Comparison of ENCODE assay signal across 8 cellular contexts in genomic region chr3:10164546-10165393, GRCh38. TPM values are rescaled to one million over a fixed set of nuclear protein-coding genes. Genes with fewer than 3 reads are reported as not detected.
DNase-seq lines count a peak whose midpoint lies in the region; ATAC-seq, FAIRE-seq and TF ChIP-seq lines count a peak whose summit lies in the region.

TSS of gene IRAK2 (plus strand) at chr3:10164919. CDS start at chr3:10164955, 36 bp downstream.

- peaks cover 70% of the 10 kb centered on the region for H3K4me1 ChIP-seq in HepG2 (ENCODE audit: insufficient read depth, low read length)

- TF ChIP-seq POLR2A in HepG2 (IDR thresholded peaks at IDR 0.05; ENCODE audit: insufficient read depth in 1 of 2, low read depth in 2 of 2, low read length in 2 of 2): peak; percentile 78 to 91

- H3K9ac ChIP-seq in HepG2 (ENCODE audit: insufficient read depth, low read depth, low read length): peak within 1 kb of the TSS; percentile 93

- DNase-seq in ELF-1 (ENCODE audit: low read depth, low spot score): peak; percentile 65
- peak; percentile 88 for DNase-seq in activated CD4-positive, alpha-beta T cell treated with anti-CD3 and anti-CD28 coated beads, Interleukin-2, amount 10 ng/mL, durations not matched to agents 24 days and 14 days
- peak in 1 of 2 donors; percentile 71 for DNase-seq in dermis microvascular lymphatic vessel endothelial cell (ENCODE audit: low read depth in 2 of 2)
- DNase-seq in HepG2 (ENCODE audit: low spot score): peak; percentile 35
- peak; percentile 46 to 62 for DNase-seq in stimulated activated CD4-positive, alpha-beta T cell treated with anti-CD3 and anti-CD28 coated beads, Interleukin-2, amount 100 ng/mL, for 48 hours
- DNase-seq in NCI-H1930 (lab: John Stamatoyannopoulos, UW): no peak

- H3K4me1 Mint-ChIP-seq in activated CD4-positive, alpha-beta T cell treated with anti-CD3 and anti-CD28 coated beads, Interleukin-2, amount 10 ng/mL, durations not matched to agents 24 days and 14 days: peaks cover 22% of the 10 kb centered on the region

- peak within 1 kb of the TSS; percentile 81 for H3K4me3 Mint-ChIP-seq in activated CD4-positive, alpha-beta T cell treated with anti-CD3 and anti-CD28 coated beads, Interleukin-2, amount 10 ng/mL, durations not matched to agents 24 days and 14 days

- CTCF ChIA-PET in HepG2 (lab: Yijun Ruan, JAX; ENCODE audit: low intra/inter-chr PET ratio, low total read pairs): interaction anchor here (2.2 kb wide), 1 partner anchor 60 kb away, joined by 8 read pairs; no protein-coding TSS in a partner anchor

- peaks cover 20% of the 10 kb centered on the region for H3K36me3 Mint-ChIP-seq in activated CD4-positive, alpha-beta T cell treated with anti-CD3 and anti-CD28 coated beads, Interleukin-2, amount 10 ng/mL, durations not matched to agents 24 days and 14 days (ENCODE audit: low read depth)

- intact Hi-C loops in activated CD4-positive, alpha-beta T cell treated with anti-CD3 and anti-CD28 coated beads, Interleukin-2, amount 10 ng/mL, durations not matched to agents 24 days and 14 days (cut with micrococcal nuclease): loop anchor here (1.0 to 2.0 kb wide), 3 partner anchors 34 to 84 kb away; partner anchors contain the start of gene TATDN2
- intact Hi-C loops in HepG2 (cut with micrococcal nuclease; ENCODE audit: unreplicated experiment): loop anchor here (1.0 to 5.0 kb wide), 2 partner anchors 38 to 61 kb away; no protein-coding TSS in a partner anchor

- no TSS peak for BruUV-seq in HepG2 (replicated peaks; lab: Mats Ljungman, UMichigan)

- peaks cover 18% of the 10 kb centered on the region for H3K79me2 ChIP-seq in HepG2 (ENCODE audit: insufficient read depth, low read length)

- peak; percentile 80 for TF ChIP-seq CTCF in LNCAP (IDR thresholded peaks at IDR 0.05)
- TF ChIP-seq CTCF in HepG2 (CRISPR knock-in tag; IDR thresholded peaks at IDR 0.05): peak; percentile 72

- no peak; the same call in 1 of the 2 replicates for TF ChIP-seq RAD21 in HepG2 (CRISPR knock-in tag; IDR thresholded peaks at IDR 0.05)

- H3K27ac ChIP-seq in HepG2 (ENCODE audit: extremely low read length, insufficient read depth, low read length): peak within 1 kb of the TSS; percentile 76

- H4K20me1 ChIP-seq in HepG2 (ENCODE audit: insufficient read depth, low read length): no peaks in the 10 kb centered on the region

- H3K9me3 ChIP-seq in HepG2 (ENCODE audit: low read length): no peaks in the 10 kb centered on the region

- H2AFZ ChIP-seq in HepG2 (ENCODE audit: low read length): peak within 1 kb of the TSS; percentile 28

- no peak for FAIRE-seq in HepG2 (lab: Jason Lieb, UNC)

- TF ChIP-seq EP300 in HepG2 (IDR thresholded peaks at IDR 0.05; ENCODE audit: low read depth in 2 of 2, low read length in 2 of 2): peak in 1 of 2 experiments; percentile 18; a peak in 1 of 4 replicates
- no peak for TF ChIP-seq EP300 in HepG2 (CRISPR knock-in tag; IDR thresholded peaks at IDR 0.05; ENCODE audit: borderline replicate concordance)

- 1% methylated on average over 28 of the region's 76 CpGs for WGBS in HepG2 (ENCODE audit: low lambda C conversion rate)

- POLR2A ChIA-PET in HepG2 (lab: Yijun Ruan, JAX): interaction anchor here (0.6 to 3.4 kb wide), 8 partner anchors 21 to 264 kb away, joined by 3 to 38 read pairs (median 3); partner anchors contain the start of gene VHL

- no peaks in the 10 kb centered on the region; a peak in 1 of 5 replicates for H3K27me3 ChIP-seq in HepG2 (ENCODE audit: control insufficient read depth in 1 of 2, insufficient read depth in 2 of 2, low read length in 2 of 2)

- no peaks in the 10 kb centered on the region for H3K27me3 Mint-ChIP-seq in activated CD4-positive, alpha-beta T cell treated with anti-CD3 and anti-CD28 coated beads, Interleukin-2, amount 10 ng/mL, durations not matched to agents 24 days and 14 days

- H3K4me3 ChIP-seq in HepG2 (replicated peaks in 1 of 3; ENCODE audit: insufficient read depth in 1 of 3, low read depth in 2 of 3, low read length in 3 of 3): peak within 1 kb of the TSS; percentile 85 to 95 (median 88)

- in situ Hi-C loops in HepG2 (cut with HindIII; ENCODE audit: extremely low pct_ligation_motif_present, low pct_unique_long_range_greater_than_20kb): loop anchor here (10.0 kb wide), 1 partner anchor 60 kb away; no protein-coding TSS in a partner anchor

- H3K36me3 ChIP-seq in HepG2 (replicated peaks in 1 of 2; ENCODE audit: control insufficient read depth in 1 of 2, insufficient read depth in 2 of 2, low read length in 2 of 2): 0 out of 5 replicates have a peak, but pooled peaks cover 0 to 5% of the 10 kb centered on the region in 2 experiments

- ATAC-seq in GM21723 (IDR thresholded peaks at IDR 0.05; ENCODE audit: unreplicated experiment): peak; percentile 89
- peak; percentile 87 for ATAC-seq in HepG2

- peak within 1 kb of the TSS; percentile 29 for H3K27ac Mint-ChIP-seq in activated CD4-positive, alpha-beta T cell treated with anti-CD3 and anti-CD28 coated beads, Interleukin-2, amount 10 ng/mL, durations not matched to agents 24 days and 14 days

- no peaks in the 10 kb centered on the region for H3K9me3 Mint-ChIP-seq in activated CD4-positive, alpha-beta T cell treated with anti-CD3 and anti-CD28 coated beads, Interleukin-2, amount 10 ng/mL, durations not matched to agents 24 days and 14 days

- H3K4me2 ChIP-seq in HepG2 (ENCODE audit: low read depth, low read length): peak within 1 kb of the TSS; percentile 98

TF ChIP-seq in HepG2, 621 proteins besides CTCF, POLR2A, EP300 and RAD21 (continues in another document):
- TF ChIP-seq RBFOX2 (IDR thresholded peaks at IDR 0.05; ENCODE audit: low read depth, low read length): peak; percentile 93
- peak; percentile 65; the same call in 1 of the 2 replicates for TF ChIP-seq MYPOP (CRISPR knock-in tag; IDR thresholded peaks at IDR 0.05)
- no peak; the same call in 1 of the 2 replicates for TF ChIP-seq ZBTB7B (CRISPR knock-in tag; IDR thresholded peaks at IDR 0.05)
- TF ChIP-seq NR1H2 (CRISPR knock-in tag; IDR thresholded peaks at IDR 0.05; ENCODE audit: borderline replicate concordance, low read depth): peak; percentile 51; the same call in 1 of the 2 replicates
- no peak for TF ChIP-seq GMEB2 (CRISPR knock-in tag; IDR thresholded peaks at IDR 0.05; ENCODE audit: low read depth)
- TF ChIP-seq HES4 (CRISPR knock-in tag; IDR thresholded peaks at IDR 0.05; ENCODE audit: borderline replicate concordance): no peak
- no peak for TF ChIP-seq MIER3 (CRISPR knock-in tag; IDR thresholded peaks at IDR 0.05; ENCODE audit: borderline replicate concordance)
- TF ChIP-seq HIVEP1 (CRISPR knock-in tag; IDR thresholded peaks at IDR 0.05): peak; percentile 72; the same call in 1 of the 2 replicates
- 0 out of 2 replicates have a peak, but pooled peaks have one; percentile 27 for TF ChIP-seq DPF2 (CRISPR knock-in tag; IDR thresholded peaks at IDR 0.05; ENCODE audit: borderline replicate concordance, low read depth)

RNA-seq across cellular contexts. Expression of gene IRAK2, which starts in this region (rescaled TPM):
- 4.5 and 5.1 TPM in 2 replicates for total RNA-seq in activated CD4-positive, alpha-beta T cell treated with anti-CD3 and anti-CD28 coated beads, Interleukin-2, amount 10 ng/mL, durations not matched to agents 24 days and 14 days
- total RNA-seq in dermis microvascular lymphatic vessel endothelial cell (60.3 and 65.1 TPM in 2 replicates), HepG2 (2016; rRNA removed; fragmentation: Illumina TruSeq; extraction: Trizol) (13.1 and 15.3 TPM in 2 replicates)
- 1.5 and 1.7 TPM in 2 replicates for total RNA-seq in HepG2 (2016; cell fraction: cytosol; rRNA removed; fragmentation: Illumina TruSeq; extraction: Trizol; ENCODE audit: low read depth)
- total RNA-seq in HepG2 (2016; cell fraction: insoluble cytoplasmic fraction; rRNA removed; fragmentation: Illumina TruSeq; extraction: Trizol): 12.7 and 14.4 TPM in 2 replicates
- total RNA-seq in HepG2 (2016; cell fraction: membrane; rRNA removed; fragmentation: Illumina TruSeq; extraction: Trizol): 5.2 TPM in 2 replicates
- total RNA-seq in HepG2 (2016; cell fraction: nucleus; rRNA removed; fragmentation: Illumina TruSeq; extraction: Trizol): 8.0 and 8.2 TPM in 2 replicates
- 23.3 and 27.9 TPM in 2 replicates for polyA plus RNA-seq in HepG2 (2011; rRNA removed)
- 20.5 and 24.9 TPM in 2 replicates for polyA plus RNA-seq in HepG2 (2011; cell fraction: cytosol; rRNA removed)
- polyA plus RNA-seq in HepG2 (2011; cell fraction: nucleus; rRNA removed): 10.1 and 12.7 TPM in 2 replicates
- polyA plus RNA-seq in HepG2 (2012): 12.4 and 13.3 TPM in 2 replicates
- 0.59 and 0.79 TPM in 2 replicates for polyA plus RNA-seq in HepG2 (2016; cell fraction: cytosol; fragmentation: Illumina TruSeq; extraction: Trizol; ENCODE audit: low read depth)
- polyA plus RNA-seq in HepG2 (2016; cell fraction: insoluble cytoplasmic fraction; fragmentation: Illumina TruSeq; extraction: Trizol; ENCODE audit: low read depth): 11.6 and 13.6 TPM in 2 replicates
- polyA plus RNA-seq in HepG2 (2016; cell fraction: membrane; fragmentation: Illumina TruSeq; extraction: Trizol; ENCODE audit: low read depth): 1.8 and 2.2 TPM in 2 replicates
- polyA plus RNA-seq in HepG2 (2016; cell fraction: nucleus; fragmentation: Illumina TruSeq; extraction: Trizol; ENCODE audit: insufficient read depth, low read depth): 9.0 and 10.2 TPM in 2 replicates
- 11.7 and 37.7 TPM in 2 replicates for polyA minus RNA-seq in HepG2 (2011; rRNA and poly(A)+ RNA removed; ENCODE audit: low replicate concordance)
- 15.0 and 20.4 TPM in 2 replicates for polyA minus RNA-seq in HepG2 (2011; cell fraction: cytosol; rRNA and poly(A)+ RNA removed)
- polyA minus RNA-seq in HepG2 (2011; cell fraction: nucleus; rRNA and poly(A)+ RNA removed): 9.5 and 12.4 TPM in 2 replicates

Comparison
In these comparisons a context has a peak if more than half of its experiments do, and no peak if none do; other contexts are left out.
1. DNase-seq: peak in ELF-1 (single experiment), activated CD4-positive, alpha-beta T cell treated with anti-CD3 and anti-CD28 coated beads, Interleukin-2, amount 10 ng/mL, durations not matched to agents 24 days and 14 days (single experiment), HepG2 (single experiment) and stimulated activated CD4-positive, alpha-beta T cell treated with anti-CD3 and anti-CD28 coated beads, Interleukin-2, amount 100 ng/mL, for 48 hours (2 of 2); none in NCI-H1930 (0 of 2).